ENCODE assay signal across 8 cellular contexts in the genomic region with DNA sequence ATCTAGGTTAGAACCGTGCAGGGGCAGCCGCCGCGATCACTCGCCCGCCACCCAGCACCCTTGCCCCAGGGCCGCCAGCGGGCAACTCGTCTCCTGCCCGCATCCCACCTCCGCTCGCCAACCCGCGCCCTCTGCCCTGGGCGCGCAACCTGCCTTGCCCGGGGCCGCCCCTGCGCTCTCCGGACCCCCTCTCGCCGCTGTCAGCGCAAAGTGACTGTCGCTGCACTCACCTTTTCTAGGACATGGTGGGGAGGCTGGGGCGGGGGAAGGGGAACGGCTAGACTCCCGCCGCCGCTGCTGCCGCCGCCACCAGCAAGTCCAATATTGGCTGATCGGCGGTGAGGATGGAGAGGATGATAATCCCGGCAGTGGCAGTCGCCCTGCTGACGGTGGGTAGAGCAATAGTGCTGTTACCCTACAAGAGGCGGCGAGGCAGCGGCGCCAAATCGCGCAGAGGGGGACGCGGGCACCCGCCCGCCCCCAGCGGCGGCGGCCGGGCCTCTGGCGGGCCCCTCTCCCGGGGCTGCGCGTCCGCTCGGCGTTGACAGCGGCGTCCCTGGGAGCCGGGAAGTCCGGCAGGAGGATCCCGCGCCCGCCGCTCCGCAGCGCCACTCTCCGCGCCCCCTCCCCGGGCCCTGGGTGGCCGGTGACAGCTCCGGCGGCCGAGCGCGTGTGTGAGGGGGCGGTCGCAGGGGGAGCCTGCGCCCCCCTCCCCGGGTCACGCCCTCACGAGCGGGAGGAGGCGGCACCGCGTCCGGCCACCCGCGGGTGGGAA. TPM values are rescaled to one million over a fixed set of nuclear protein-coding genes. Genes with fewer than 3 reads are reported as not detected.
DNase-seq lines count a peak whose midpoint lies in the region; ATAC-seq, FAIRE-seq and TF ChIP-seq lines count a peak whose summit lies in the region.

No MANE protein-coding gene starts in this region.

- 0 to 3% (median 1%) methylated on average over 14 to 89 of the region's 89 CpGs for WGBS in adrenal gland, 4 donors

- no peak for TF ChIP-seq POLR2A in adrenal gland (IDR thresholded peaks at IDR 0.05)

- H3K36me3 ChIP-seq in Panc1 (ENCODE audit: control insufficient read depth, insufficient read depth, low read length): no peaks in the 10 kb centered on the region; the same call in 1 of the 2 replicates
- no peaks in the 10 kb centered on the region for H3K36me3 ChIP-seq in adrenal gland (replicated peaks in 1 of 2)
- H3K36me3 ChIP-seq in iPS-15b (ENCODE audit: control insufficient read depth, insufficient read depth, low read length): no peaks in the 10 kb centered on the region

- peak; percentile 2 for DNase-seq in EL
- no peak for DNase-seq in Panc1 (ENCODE audit: low read depth, low spot score)
- DNase-seq in adrenal gland: peak; percentile 25 to 69 (median 38)
- peak; percentile 64 for DNase-seq in sciatic nerve (ENCODE audit: low spot score)
- no peak for DNase-seq in GM19239 (ENCODE audit: insufficient read length, low spot score)

- peak overlapping the region; percentile 33 to 67 for H3K4me3 ChIP-seq in Panc1 (ENCODE audit: low read depth in 2 of 2, low read length in 2 of 2)
- H3K4me3 ChIP-seq in adrenal gland: peak overlapping the region; percentile 1 to 81 (median 65)
- peak overlapping the region; percentile 88 for H3K4me3 ChIP-seq in iPS-15b (ENCODE audit: low read depth, low read length)

- POLR2A ChIA-PET in Panc1 (lab: Charles Lee): no interaction called here

- no peak overlapping the region for H3K27ac ChIP-seq in Panc1 (ENCODE audit: low read length)
- peak overlapping the region in 3 of 5 donors; percentile 55 to 79 (median 62) for H3K27ac ChIP-seq in adrenal gland

- H3K27me3 ChIP-seq in Panc1 (ENCODE audit: control insufficient read depth, insufficient read depth, low read length) (peaks cover 15% of the 10 kb centered on the region), adrenal gland (no peaks in the 10 kb centered on the region), iPS-15b (ENCODE audit: control insufficient read depth, insufficient read depth, low read length) (peaks cover 60% of the 10 kb centered on the region)

- H3K4me1 ChIP-seq in Panc1 (ENCODE audit: control insufficient read depth, insufficient read depth, low read length): no peaks in the 10 kb centered on the region; the same call in 1 of the 2 replicates
- H3K4me1 ChIP-seq in adrenal gland (replicated peaks in 1 of 2): peaks cover 6 to 31% of the 10 kb centered on the region in 2 donors
- H3K4me1 ChIP-seq in iPS-15b (ENCODE audit: control insufficient read depth, insufficient read depth, low read length): peaks cover 11% of the 10 kb centered on the region

- in situ Hi-C loops in Panc1 (cut with HindIII; ENCODE audit: low pct_unique_long_range_greater_than_20kb, low sequenced_read_pairs): no loop called here

- BruUV-seq in Panc1 (replicated peaks; lab: Mats Ljungman, UMichigan): no TSS peak

- CTCF ChIA-PET in Panc1 (lab: Charles Lee): no interaction called here

- H3K9ac ChIP-seq in iPS-15b (ENCODE audit: low read depth, low read length): no peak overlapping the region

- ATAC-seq in Panc1 (0 out of 2 replicates have a peak, but pooled peaks have one; percentile 9), sciatic nerve (no peak), GM19324 (IDR thresholded peaks at IDR 0.05; ENCODE audit: low FRiP score, unreplicated experiment) (no peak), HG02678 (IDR thresholded peaks at IDR 0.05; ENCODE audit: unreplicated experiment) (no peak)

- no peak for FAIRE-seq in GM19239 (lab: Jason Lieb, UNC)

- intact Hi-C loops in Panc1 (cut with micrococcal nuclease; ENCODE audit: unreplicated experiment): no loop called here
- intact Hi-C loops in adrenal gland (cut with DNase I): loop anchor here (10.0 kb wide), 2 partner anchors 150 to 160 kb away; no protein-coding TSS in a partner anchor
- intact Hi-C loops in sciatic nerve (cut with DNase I): no loop called here

- H3K9me3 ChIP-seq in Panc1 (ENCODE audit: control insufficient read depth, insufficient read depth, low read depth, low read length) (no peaks in the 10 kb centered on the region), adrenal gland (replicated peaks in 1 of 3) (no peaks in the 10 kb centered on the region), iPS-15b (ENCODE audit: control insufficient read depth, insufficient read depth, low read length) (no peaks in the 10 kb centered on the region)

- TF ChIP-seq CTCF in Panc1 (IDR thresholded peaks at IDR 0.05) (no peak), adrenal gland (IDR thresholded peaks at IDR 0.05) (peak in 1 of 6 experiments; percentile 8)

RNA-seq across cellular contexts. Expression of a gene that starts 2.3 kb away (rescaled TPM):
- 0.26 TPM for total RNA-seq in Panc1 (2021; ENCODE audit: unreplicated experiment)
- 0.33 TPM for polyA plus RNA-seq in Panc1 (2012; ENCODE audit: insufficient read length)
- total RNA-seq in adrenal gland: 10 to 100 TPM in 7 of 8 donors, 1 to 10 TPM in 1; 7.3 to 19.8 (median 14.4) TPM
- 1 to 10 TPM; 1.9 to 4.8 (median 2.6) TPM for polyA plus RNA-seq in adrenal gland
- total RNA-seq in sciatic nerve: 26.2 TPM

Comparison
In these comparisons a context has a peak if more than half of its experiments do, and no peak if none do; other contexts are left out.
1. DNase-seq: peak in EL (single experiment), adrenal gland (7 of 7) and sciatic nerve (single experiment); none in Panc1 (single experiment) and GM19239 (single experiment).
2. intact Hi-C loops: an anchor here in adrenal gland (10.0 kb wide); none called in Panc1 and sciatic nerve.
3. Peak in every context shown above with its lines, with median percentiles within 50 percentile points of each other: H3K4me3 ChIP-seq.